Comparison of ENCODE assay signal across 18 cellular contexts in genomic region chr15:92283813-92284212, GRCh38.
DNase-seq lines count a peak whose midpoint lies in the region; ATAC-seq, FAIRE-seq and TF ChIP-seq lines count a peak whose summit lies in the region.
"Had no signal": no experiment of that assay in that cellular context is flagged by ENCODE, and none has a peak within 500 bp of the region (broad histone marks: within the 10 kb centered on the region; RNA-seq: fewer than 3 reads in every experiment).

No MANE protein-coding gene starts in this region.

- 14 to 19% methylated on average over 2 of the region's 2 CpGs for WGBS in pancreas, 2 donors

- H3K27ac Mint-ChIP-seq in brain, result peak overlapping the region in 3 of 5 experiments; percentile 3 to 10 (median 3)
- H3K27ac Mint-ChIP-seq: B cell; CD8-positive, alpha-beta T cell had no signal

- H3K4me3 ChIP-seq in left ventricle myocardium inferior (no peak overlapping the region), pancreas (no peak overlapping the region), mucosa of descending colon (no peak overlapping the region)
- H3K4me3 ChIP-seq: BLaER1 treated with 17β-estradiol and CSF1 and Interleukin-3, amounts not matched to agents 10 nM and 100 nM; HAP-1 had no signal

- H3K27me3 ChIP-seq in left ventricle myocardium inferior (ENCODE audit: low read depth), result no peaks in the 10 kb centered on the region
- H3K27me3 ChIP-seq in pancreas, result no peaks in the 10 kb centered on the region
- H3K27me3 ChIP-seq: BLaER1 treated with 17β-estradiol and CSF1 and Interleukin-3, amounts not matched to agents 10 nM and 100 nM had no signal

- H3K27ac ChIP-seq in left ventricle myocardium inferior (replicated peaks) (no peak overlapping the region), pancreas (no peak overlapping the region)
- H3K27ac ChIP-seq: BLaER1 treated with 17β-estradiol and CSF1 and Interleukin-3, amounts not matched to agents 10 nM and 100 nM had no signal

- TF ChIP-seq CTCF in left ventricle myocardium inferior (IDR thresholded peaks at IDR 0.05; ENCODE audit: borderline replicate concordance) (no peak), brain (conservative IDR thresholded peaks at IDR 0.05) (no peak), pancreas (IDR thresholded peaks at IDR 0.05) (no peak), mucosa of descending colon (IDR thresholded peaks at IDR 0.05) (no peak)

- H3K9me3 ChIP-seq in left ventricle myocardium inferior (replicated peaks) (no peaks in the 10 kb centered on the region), pancreas (no peaks in the 10 kb centered on the region), mucosa of descending colon (no peaks in the 10 kb centered on the region)
- H3K9me3 ChIP-seq: BLaER1 treated with 17β-estradiol and CSF1 and Interleukin-3, amounts not matched to agents 10 nM and 100 nM; HAP-1 had no signal

- no peaks in the 10 kb centered on the region for H3K9me3 Mint-ChIP-seq in brain
- H3K9me3 Mint-ChIP-seq: CD8-positive, alpha-beta T cell had no signal

- no peak for FAIRE-seq in pancreas (lab: Jason Lieb, UNC)

- intact Hi-C loops in Right ventricle myocardium superior (cut with DNase I) (no loop called here), left ventricle myocardium inferior (cut with micrococcal nuclease) (no loop called here), left ventricle myocardium superior (cut with micrococcal nuclease) (no loop called here), pancreas (cut with DNase I) (no loop called here), mucosa of descending colon (cut with DNase I, micrococcal nuclease) (no loop called here)

- H3K36me3 ChIP-seq in left ventricle myocardium inferior, result no peaks in the 10 kb centered on the region
- H3K36me3 ChIP-seq in pancreas, result no peaks in the 10 kb centered on the region
- no peaks in the 10 kb centered on the region for H3K36me3 ChIP-seq in mucosa of descending colon (ENCODE audit: low read depth)
- H3K36me3 ChIP-seq: BLaER1 treated with 17β-estradiol and CSF1 and Interleukin-3, amounts not matched to agents 10 nM and 100 nM; HAP-1 had no signal

- no peak overlapping the region for H3K4me3 Mint-ChIP-seq in brain
- H3K4me3 Mint-ChIP-seq: B cell; CD8-positive, alpha-beta T cell had no signal

- ATAC-seq in Right ventricle myocardium superior (ENCODE audit: poor library complexity) (peak; percentile 96), left ventricle myocardium superior (peak; percentile 86), pancreas (peak in 3 of 4 donors; percentile 68 to 80 (median 75)), mucosa of descending colon (no peak)
- ATAC-seq: CD8-positive, alpha-beta T cell had no signal

- H3K4me1 Mint-ChIP-seq in brain, result peaks cover 10% of the 10 kb centered on the region
- H3K4me1 Mint-ChIP-seq: B cell had no signal

- no peaks in the 10 kb centered on the region for H3K36me3 Mint-ChIP-seq in brain
- H3K36me3 Mint-ChIP-seq: CD8-positive, alpha-beta T cell had no signal

- H3K27me3 Mint-ChIP-seq in brain, result peaks cover 7% of the 10 kb centered on the region

- H3K4me1 ChIP-seq in left ventricle myocardium inferior, result peaks cover 12% of the 10 kb centered on the region
- H3K4me1 ChIP-seq in pancreas, result peaks cover 0 to 8% (median 0%) of the 10 kb centered on the region in 3 donors
- H3K4me1 ChIP-seq in mucosa of descending colon (ENCODE audit: low read depth), result no peaks in the 10 kb centered on the region
- H3K4me1 ChIP-seq: HAP-1 had no signal

- DNase-seq in Right ventricle myocardium superior (no peak), left ventricle myocardium inferior (no peak), left ventricle myocardium superior (no peak), pancreas (no peak), NCI-H2227 (lab: John Stamatoyannopoulos, UW; ENCODE audit: unreplicated experiment) (no peak), mucosa of descending colon (no peak), HuH-7.5 (ENCODE audit: low spot score) (no peak)
- DNase-seq: 8988T; Calu3; CD8-positive, alpha-beta T cell; DMS79 treated with DMSO at 0.1 percent for 48 hours; GF-D8; GOT3; IMR-90 had no signal
